In genomic region chr1:244970661-244971523, GRCh38 we compare ENCODE assay signal across 8 cellular contexts.
DNase-seq lines count a peak whose midpoint lies in the region; ATAC-seq lines count a peak whose summit lies in the region.

No MANE protein-coding gene starts in this region.

- WGBS in esophagus, 2 donors, result 0 to 1% methylated on average over 65 to 69 of the region's 72 CpGs

- H3K36me3 ChIP-seq in esophagus (ENCODE audit: control insufficient read depth in 2 of 2, insufficient read depth in 2 of 2, low read length in 1 of 2) (no peaks in the 10 kb centered on the region), muscle layer of colon (ENCODE audit: insufficient read depth, low read length) (no peaks in the 10 kb centered on the region)

- H3K4me3 ChIP-seq in Jurkat, Clone E6-1 (ENCODE audit: low read length), result peak overlapping the region; percentile 77
- peak overlapping the region; percentile 60 to 96 for H3K4me3 ChIP-seq in esophagus (ENCODE audit: low read depth in 1 of 2, low read length in 2 of 2)
- peak overlapping the region; percentile 63 to 80 for H3K4me3 ChIP-seq in muscle layer of colon (ENCODE audit: low read depth in 1 of 2, low read length in 2 of 2)

- peak; percentile 97 for DNase-seq in DMS79 (lab: John Stamatoyannopoulos, UW)
- DNase-seq in Jurkat, Clone E6-1 (ENCODE audit: low read depth, low spot score), result peak; percentile 90
- DNase-seq in OCI-M2 (lab: John Stamatoyannopoulos, UW; ENCODE audit: unreplicated experiment), result peak; percentile 62
- peak; percentile 94 for DNase-seq in activated T-cell treated with anti-CD3 and anti-CD28 coated beads, Interleukin-2, amount 50 U/mL, for 1 hour
- peak; percentile 78 to 79 for DNase-seq in stimulated activated CD8-positive, alpha-beta memory T cell treated with anti-CD3 and anti-CD28 coated beads, Interleukin-7, amount 100 ng/mL, for 1 hour (ENCODE audit: low read depth in 2 of 2)

- peak; percentile 72 for ATAC-seq in GM21717 (IDR thresholded peaks at IDR 0.05; ENCODE audit: unreplicated experiment)

- H3K27ac ChIP-seq in esophagus (ENCODE audit: low read depth in 2 of 2, low read length in 1 of 2), result peak overlapping the region; percentile 97 to 100
- peak overlapping the region; percentile 100 for H3K27ac ChIP-seq in muscle layer of colon (ENCODE audit: low read depth, low read length)

- H3K4me1 ChIP-seq in esophagus (ENCODE audit: control insufficient read depth in 2 of 2, insufficient read depth in 2 of 2, low read length in 1 of 2) (no peaks in the 10 kb centered on the region), muscle layer of colon (ENCODE audit: insufficient read depth, low read length) (peaks cover 20% of the 10 kb centered on the region)

- peak overlapping the region; percentile 98 for H3K9ac ChIP-seq in muscle layer of colon (ENCODE audit: low read length)

- no peaks in the 10 kb centered on the region for H3K9me3 ChIP-seq in esophagus (ENCODE audit: control insufficient read depth in 2 of 2, insufficient read depth in 1 of 2, low read depth in 1 of 2, low read length in 1 of 2)
- H3K9me3 ChIP-seq in muscle layer of colon (ENCODE audit: low read length), result no peaks in the 10 kb centered on the region

- H3K27me3 ChIP-seq in esophagus (ENCODE audit: control insufficient read depth in 1 of 2, insufficient read depth in 2 of 2, low read length in 2 of 2), result no peaks in the 10 kb centered on the region
- no peaks in the 10 kb centered on the region for H3K27me3 ChIP-seq in muscle layer of colon (ENCODE audit: control insufficient read depth in 1 of 2, insufficient read depth in 2 of 2, low read length in 2 of 2)

Comparison
In these comparisons a context has a peak if more than half of its experiments do, and no peak if none do; other contexts are left out.
1. Peak in every context shown above with its lines: DNase-seq, ATAC-seq, H3K4me3 ChIP-seq and H3K27ac ChIP-seq.